8 cellular contexts compared by ENCODE assay signal in genomic region chr7:47647213-47647985, GRCh38.
DNase-seq lines count a peak whose midpoint lies in the region; ATAC-seq and TF ChIP-seq lines count a peak whose summit lies in the region.

No MANE protein-coding gene starts in this region.

- H3K36me3 ChIP-seq in BE2C = no peaks in the 10 kb centered on the region

- POLR2A ChIA-PET in activated B cell treated with CpG ODN at 0.5 μM for 24 hours (lab: Charles Lee) = interaction anchor here (1.1 to 1.9 kb wide), 8 partner anchors 11 to 167 kb away, joined by 3 to 18 read pairs (median 4); partner anchors contain the start of gene TNS3

- no peaks in the 10 kb centered on the region for H3K27me3 ChIP-seq in BE2C

- TF ChIP-seq CTCF in activated B cell treated with CpG ODN at 0.5 μM for 24 hours (IDR thresholded peaks at IDR 0.05) (no peak), BE2C (IDR thresholded peaks at IDR 0.05; ENCODE audit: low read depth, low read length) (no peak)

- peaks cover 2% of the 10 kb centered on the region for H3K36me3 Mint-ChIP-seq in activated B cell treated with CpG ODN at 0.5 μM for 24 hours (ENCODE audit: low read depth)

- peak overlapping the region; percentile 72 for H3K27ac Mint-ChIP-seq in activated B cell treated with CpG ODN at 0.5 μM for 24 hours

- H3K4me1 Mint-ChIP-seq in activated B cell treated with CpG ODN at 0.5 μM for 24 hours = peaks cover 50% of the 10 kb centered on the region

- no peak overlapping the region for H3K4me3 ChIP-seq in BE2C (ENCODE audit: low read depth, low read length)

- peak; percentile 40 for DNase-seq in NCI-H345 (lab: John Stamatoyannopoulos, UW)
- no peak for DNase-seq in NCI-H345 treated with DMSO at 0.1 percent for 48 hours (lab: John Stamatoyannopoulos, UW; ENCODE audit: unreplicated experiment)
- DNase-seq in activated B cell treated with CpG ODN at 0.5 μM for 24 hours = no peak
- DNase-seq in retina = peak; percentile 81
- DNase-seq in BE2C = no peak
- DNase-seq in NCI-H226 = no peak

- H3K4me3 Mint-ChIP-seq in activated B cell treated with CpG ODN at 0.5 μM for 24 hours = peak overlapping the region; percentile 64

- intact Hi-C loops in activated B cell treated with CpG ODN at 0.5 μM for 24 hours (cut with micrococcal nuclease) = loop anchor here (1.0 kb wide), 1 partner anchor 22 kb away; no protein-coding TSS in a partner anchor

- ATAC-seq in HG02798 (IDR thresholded peaks at IDR 0.05; ENCODE audit: poor library complexity, unreplicated experiment) (peak; percentile 56), activated B cell treated with CpG ODN at 0.5 μM for 24 hours (ENCODE audit: low read depth) (peak; percentile 91), HG02571 (IDR thresholded peaks at IDR 0.05; ENCODE audit: unreplicated experiment) (no peak)

- CTCF ChIA-PET in activated B cell treated with CpG ODN at 0.5 μM for 24 hours (lab: Charles Lee) = interaction anchor here (0.7 to 1.7 kb wide), 4 partner anchors 20 to 211 kb away, joined by 3 to 4 read pairs (median 4); no protein-coding TSS in a partner anchor

- peaks cover 4% of the 10 kb centered on the region for H3K9me3 Mint-ChIP-seq in activated B cell treated with CpG ODN at 0.5 μM for 24 hours

- no peaks in the 10 kb centered on the region for H3K27me3 Mint-ChIP-seq in activated B cell treated with CpG ODN at 0.5 μM for 24 hours

- H3K9me3 ChIP-seq in BE2C = no peaks in the 10 kb centered on the region; the same call in 1 of the 2 replicates

- H3K4me1 ChIP-seq in BE2C = no peaks in the 10 kb centered on the region

Comparison
In these comparisons a context has a peak if more than half of its experiments do, and no peak if none do; other contexts are left out.
1. DNase-seq: peak in NCI-H345 (single experiment) and retina (single experiment); none in NCI-H345 treated with DMSO at 0.1 percent for 48 hours (single experiment), activated B cell treated with CpG ODN at 0.5 μM for 24 hours (single experiment), BE2C (single experiment) and NCI-H226 (single experiment).